11 cellular contexts compared by ENCODE assay signal in genomic region chr1:233707153-233707905, GRCh38.
A peak's percentile ranks its signal among the peaks of the same experiment; 100 is the strongest.
DNase-seq lines count a peak whose midpoint lies in the region; ATAC-seq and TF ChIP-seq lines count a peak whose summit lies in the region.
"Had no signal": no experiment of that assay in that cellular context is flagged by ENCODE, and none has a peak within 500 bp of the region (broad histone marks: within the 10 kb centered on the region; RNA-seq: fewer than 3 reads in every experiment).

No MANE protein-coding gene starts in this region.

- peak overlapping the region; percentile 67 for H3K27ac Mint-ChIP-seq in mesothelial cell of epicardium
- no peak overlapping the region for H3K27ac Mint-ChIP-seq in activated naive CD4-positive, alpha-beta T cell treated with anti-CD3 and anti-CD28 coated beads, Interleukin-2, amount 50 U/mL, for 72 hours
- H3K27ac Mint-ChIP-seq: CD8-positive, alpha-beta memory T cell; effector memory CD8-positive, alpha-beta T cell had no signal

- no peaks in the 10 kb centered on the region for H3K9me3 ChIP-seq in colonic mucosa

- intact Hi-C loops in colonic mucosa (cut with DNase I), result no loop called here

- H3K27me3 ChIP-seq in colonic mucosa, result no peaks in the 10 kb centered on the region

- TF ChIP-seq CTCF in colonic mucosa (IDR thresholded peaks at IDR 0.05), result no peak
- no peak for TF ChIP-seq CTCF in mesothelial cell of epicardium (IDR thresholded peaks at IDR 0.05; ENCODE audit: unreplicated experiment)

- peak overlapping the region; percentile 25 for H3K4me3 Mint-ChIP-seq in mesothelial cell of epicardium
- H3K4me3 Mint-ChIP-seq: CD8-positive, alpha-beta memory T cell; effector memory CD8-positive, alpha-beta T cell had no signal

- no peak overlapping the region for H3K9ac ChIP-seq in colonic mucosa (ENCODE audit: low read depth in 2 of 2, low read length in 2 of 2)
- H3K9ac ChIP-seq: parathyroid adenoma had no signal

- no peak for ATAC-seq in activated naive CD4-positive, alpha-beta T cell treated with anti-CD3 and anti-CD28 coated beads, Interleukin-2, amount 50 U/mL, for 72 hours
- ATAC-seq: effector memory CD8-positive, alpha-beta T cell had no signal

- H3K4me1 ChIP-seq in colonic mucosa, result no peaks in the 10 kb centered on the region
- H3K4me1 ChIP-seq: parathyroid adenoma had no signal

- H3K27ac ChIP-seq in colonic mucosa, result peak overlapping the region; percentile 8
- H3K27ac ChIP-seq: parathyroid adenoma had no signal

- H3K36me3 ChIP-seq in colonic mucosa, result no peaks in the 10 kb centered on the region

- peak; percentile 88 for DNase-seq in DMS53 (lab: John Stamatoyannopoulos, UW)
- DNase-seq in NCI-H446 treated with DMSO at 0.1 percent for 48 hours (lab: John Stamatoyannopoulos, UW), result peak; percentile 66
- DNase-seq in colonic mucosa, result peak; percentile 30
- DNase-seq in mesothelial cell of epicardium (ENCODE audit: low spot score in 2 of 2, unreplicated experiment in 2 of 2), result no peak
- DNase-seq in inferior parietal cortex (ENCODE audit: extremely low spot score), result no peak
- DNase-seq in activated naive CD4-positive, alpha-beta T cell treated with anti-CD3 and anti-CD28 coated beads, Interleukin-2, amount 50 U/mL, for 72 hours (ENCODE audit: low spot score in 2 of 2), result no peak
- DNase-seq in NK-92 (lab: John Stamatoyannopoulos, UW; ENCODE audit: unreplicated experiment), result no peak
- no peak for DNase-seq in GF-D8 (lab: John Stamatoyannopoulos, UW)
- DNase-seq: CD8-positive, alpha-beta memory T cell; effector memory CD8-positive, alpha-beta T cell had no signal

- H3K27me3 Mint-ChIP-seq in mesothelial cell of epicardium (ENCODE audit: low read depth), result no peaks in the 10 kb centered on the region

- peaks cover 6% of the 10 kb centered on the region for H3K9me3 Mint-ChIP-seq in mesothelial cell of epicardium
- peaks cover under 1 to 5% of the 10 kb centered on the region in 2 donors for H3K9me3 Mint-ChIP-seq in activated naive CD4-positive, alpha-beta T cell treated with anti-CD3 and anti-CD28 coated beads, Interleukin-2, amount 50 U/mL, for 72 hours

- no peaks in the 10 kb centered on the region for H3K36me3 Mint-ChIP-seq in mesothelial cell of epicardium
- H3K36me3 Mint-ChIP-seq in activated naive CD4-positive, alpha-beta T cell treated with anti-CD3 and anti-CD28 coated beads, Interleukin-2, amount 50 U/mL, for 72 hours, result no peaks in the 10 kb centered on the region
- H3K36me3 Mint-ChIP-seq: CD8-positive, alpha-beta memory T cell had no signal

- peaks cover 45% of the 10 kb centered on the region for H3K4me1 Mint-ChIP-seq in mesothelial cell of epicardium
- H3K4me1 Mint-ChIP-seq: CD8-positive, alpha-beta memory T cell had no signal

- H3K4me3 ChIP-seq in colonic mucosa, result no peak overlapping the region

Comparison
In these comparisons a context has a peak if more than half of its experiments do, and no peak if none do; other contexts are left out.
1. DNase-seq: peak in DMS53 (single experiment), NCI-H446 treated with DMSO at 0.1 percent for 48 hours (single experiment) and colonic mucosa (single experiment); none in mesothelial cell of epicardium (0 of 2), inferior parietal cortex (single experiment), activated naive CD4-positive, alpha-beta T cell treated with anti-CD3 and anti-CD28 coated beads, Interleukin-2, amount 50 U/mL, for 72 hours (0 of 2), NK-92 (single experiment) and GF-D8 (single experiment).